In genomic region chr2:37707393-37707792, GRCh38 we compare ENCODE assay signal across 26 cellular contexts. TPM values are rescaled to one million over a fixed set of nuclear protein-coding genes. Genes with fewer than 3 reads are reported as not detected.
DNase-seq lines count a peak whose midpoint lies in the region; FAIRE-seq and TF ChIP-seq lines count a peak whose summit lies in the region.
"Had no signal": no experiment of that assay in that cellular context is flagged by ENCODE, and none has a peak within 500 bp of the region (broad histone marks: within the 10 kb centered on the region; RNA-seq: fewer than 3 reads in every experiment).

No MANE protein-coding gene starts in this region.

- H3K4me3 ChIP-seq in GM23248 (no peak overlapping the region), MM.1S (ENCODE audit: low read length) (no peak overlapping the region), hepatocyte (no peak overlapping the region), PC-9 (no peak overlapping the region)
- H3K4me3 ChIP-seq: breast epithelium, HAP-1, ovary had no signal

- H3K4me3 Mint-ChIP-seq in mesothelial cell of epicardium = no peak overlapping the region
- H3K4me3 Mint-ChIP-seq: activated naive CD4-positive, alpha-beta T cell treated with anti-CD3 and anti-CD28 coated beads, Interleukin-2, amount 10 ng/mL, durations not matched to agents 7 days and 5 days; effector memory CD8-positive, alpha-beta T cell; nephron progenitor cell; WTC11 had no signal

- H3K4me1 ChIP-seq in GM23248 (ENCODE audit: insufficient read depth) (peaks cover 44% of the 10 kb centered on the region), MM.1S (ENCODE audit: low read length) (peaks cover 40% of the 10 kb centered on the region), hepatocyte (ENCODE audit: insufficient read depth) (no peaks in the 10 kb centered on the region), PC-9 (replicated peaks; ENCODE audit: insufficient read depth) (peaks cover 28% of the 10 kb centered on the region)
- H3K4me1 ChIP-seq: breast epithelium had no signal

- BruUV-seq in PC-9 (replicated peaks; lab: Mats Ljungman, UMichigan) = no TSS peak

- H3K9me2 ChIP-seq in GM23248 (ENCODE audit: insufficient read depth) = no peaks in the 10 kb centered on the region
- 0 out of 2 replicates have a peak, but pooled peaks cover 3% of the 10 kb centered on the region for H3K9me2 ChIP-seq in MM.1S (replicated peaks; ENCODE audit: insufficient read depth, low read length)
- H3K9me2 ChIP-seq in hepatocyte (replicated peaks; ENCODE audit: insufficient read depth) = no peaks in the 10 kb centered on the region
- H3K9me2 ChIP-seq in PC-9 (ENCODE audit: insufficient read depth) = no peaks in the 10 kb centered on the region

- H3K36me3 Mint-ChIP-seq in mesothelial cell of epicardium = no peaks in the 10 kb centered on the region
- H3K36me3 Mint-ChIP-seq: activated naive CD4-positive, alpha-beta T cell treated with anti-CD3 and anti-CD28 coated beads, Interleukin-2, amount 10 ng/mL, durations not matched to agents 7 days and 5 days; WTC11 had no signal

- DNase-seq in GM12891 (ENCODE audit: insufficient read length, low spot score) = no peak
- no peak for DNase-seq in GM23248
- DNase-seq in MM.1S = peak; percentile 40
- DNase-seq in mesothelial cell of epicardium (ENCODE audit: low spot score in 2 of 2, unreplicated experiment in 2 of 2) = no peak
- no peak for DNase-seq in hepatocyte (ENCODE audit: low spot score)
- no peak for DNase-seq in NCI-H446 (lab: John Stamatoyannopoulos, UW)
- DNase-seq in PC-9 = no peak
- DNase-seq in hypothalamus (lab: John Stamatoyannopoulos, UW) = no peak
- DNase-seq: activated naive CD4-positive, alpha-beta T cell treated with anti-CD3 and anti-CD28 coated beads, Interleukin-2, amount 10 ng/mL, durations not matched to agents 7 days and 5 days; amniotic stem cell; Calu3; effector memory CD8-positive, alpha-beta T cell; Karpas-422; left ventricle myocardium superior; NCI-H1092; NCI-H187 treated with DMSO at 0.1 percent for 48 hours; NCI-H748 treated with DMSO at 0.1 percent for 48 hours; nephron progenitor cell; ovary; substantia nigra; T-helper 9 cell had no signal

- no peaks in the 10 kb centered on the region for H3K36me3 ChIP-seq in GM23248 (ENCODE audit: low read depth)
- H3K36me3 ChIP-seq in MM.1S (replicated peaks; ENCODE audit: insufficient read depth, low read length) = no peaks in the 10 kb centered on the region
- no peaks in the 10 kb centered on the region for H3K36me3 ChIP-seq in hepatocyte (replicated peaks; ENCODE audit: insufficient read depth, low read depth)
- no peaks in the 10 kb centered on the region for H3K36me3 ChIP-seq in PC-9 (ENCODE audit: low read depth)
- H3K36me3 ChIP-seq: breast epithelium, HAP-1, ovary had no signal

- POLR2A ChIA-PET in PC-9 (lab: Charles Lee; ENCODE audit: unreplicated experiment) = interaction anchor here (0.7 kb wide), 1 partner anchor 285 kb away, joined by 3 read pairs; no protein-coding TSS in a partner anchor

- H3K9me3 Mint-ChIP-seq in mesothelial cell of epicardium = no peaks in the 10 kb centered on the region
- H3K9me3 Mint-ChIP-seq: activated naive CD4-positive, alpha-beta T cell treated with anti-CD3 and anti-CD28 coated beads, Interleukin-2, amount 10 ng/mL, durations not matched to agents 7 days and 5 days; effector memory CD8-positive, alpha-beta T cell; nephron progenitor cell; WTC11 had no signal

- TF ChIP-seq POLR2A in GM12891 (IDR thresholded peaks at IDR 0.05; ENCODE audit: low read depth, low read length) = no peak

- TF ChIP-seq CTCF in MM.1S (IDR thresholded peaks at IDR 0.05; ENCODE audit: low read length) = no peak
- TF ChIP-seq CTCF in mesothelial cell of epicardium (IDR thresholded peaks at IDR 0.05; ENCODE audit: unreplicated experiment) = no peak
- TF ChIP-seq CTCF in hepatocyte (IDR thresholded peaks at IDR 0.05; ENCODE audit: poor library complexity) = no peak
- TF ChIP-seq CTCF in PC-9 (conservative IDR thresholded peaks at IDR 0.05) = no peak

- FAIRE-seq in GM12891 (lab: Jason Lieb, UNC) = no peak
- FAIRE-seq: colon, islet of Langerhans had no signal

- no peaks in the 10 kb centered on the region for H4K20me1 ChIP-seq in GM23248 (ENCODE audit: insufficient read depth)
- H4K20me1 ChIP-seq in MM.1S (ENCODE audit: insufficient read depth, low read length) = no peaks in the 10 kb centered on the region
- H4K20me1 ChIP-seq in hepatocyte (ENCODE audit: insufficient read depth, poor library complexity, severe bottlenecking) = no peaks in the 10 kb centered on the region
- H4K20me1 ChIP-seq in PC-9 (ENCODE audit: insufficient read depth) = no peaks in the 10 kb centered on the region

- no peaks in the 10 kb centered on the region for H3K27me3 Mint-ChIP-seq in mesothelial cell of epicardium (ENCODE audit: low read depth)
- H3K27me3 Mint-ChIP-seq: activated naive CD4-positive, alpha-beta T cell treated with anti-CD3 and anti-CD28 coated beads, Interleukin-2, amount 10 ng/mL, durations not matched to agents 7 days and 5 days; effector memory CD8-positive, alpha-beta T cell had no signal

- peak overlapping the region; percentile 76; the same call in 1 of the 2 replicates for H2AFZ ChIP-seq in GM23248
- H2AFZ ChIP-seq in MM.1S (ENCODE audit: low read length) = peak overlapping the region; percentile 51; the same call in 1 of the 2 replicates
- no peak overlapping the region for H2AFZ ChIP-seq in hepatocyte
- no peak overlapping the region for H2AFZ ChIP-seq in PC-9

- H3K9ac ChIP-seq in GM23248 = no peak overlapping the region
- H3K9ac ChIP-seq in MM.1S (ENCODE audit: low read length) = no peak overlapping the region

- peaks cover 23% of the 10 kb centered on the region for H3F3A ChIP-seq in GM23248 (ENCODE audit: insufficient read depth)
- H3F3A ChIP-seq in MM.1S (ENCODE audit: insufficient read depth, low read length) = peaks cover 7% of the 10 kb centered on the region; the same call in 1 of the 2 replicates
- peaks cover 9% of the 10 kb centered on the region; the same call in 1 of the 2 replicates for H3F3A ChIP-seq in PC-9 (ENCODE audit: insufficient read depth, low read depth)

- H3K9me3 ChIP-seq in GM23248 (ENCODE audit: low read depth) (no peaks in the 10 kb centered on the region), MM.1S (replicated peaks; ENCODE audit: insufficient read depth, low read length) (no peaks in the 10 kb centered on the region), hepatocyte (ENCODE audit: low read depth) (no peaks in the 10 kb centered on the region), PC-9 (ENCODE audit: insufficient read depth, low read depth) (no peaks in the 10 kb centered on the region)
- H3K9me3 ChIP-seq: breast epithelium, HAP-1, ovary had no signal

- no peak overlapping the region for H3K27ac ChIP-seq in GM23248
- H3K27ac ChIP-seq in MM.1S (ENCODE audit: low read length) = peak overlapping the region; percentile 45; the same call in 1 of the 2 replicates
- H3K27ac ChIP-seq in hepatocyte = no peak overlapping the region
- no peak overlapping the region for H3K27ac ChIP-seq in PC-9
- H3K27ac ChIP-seq: breast epithelium, ovary had no signal

- CTCF ChIA-PET in PC-9 (lab: Charles Lee) = interaction anchor here (0.7 kb wide), 1 partner anchor 369 kb away, joined by 14 read pairs; no protein-coding TSS in a partner anchor

- WGBS in GM23248 (ENCODE audit: low coverage in 1 of 2, low lambda C conversion rate in 2 of 2, missing lambda C conversion rate in 2 of 2), 2 experiments = 88 to 95% methylated on average over 1 of the region's 1 CpG
- WGBS in hepatocyte (ENCODE audit: low lambda C conversion rate, missing lambda C conversion rate) = 93% methylated on average over 1 of the region's 1 CpG

- peak overlapping the region; percentile 0 for H3K4me2 ChIP-seq in GM23248 (ENCODE audit: unreplicated experiment)
- peak overlapping the region; percentile 67; the same call in 1 of the 2 replicates for H3K4me2 ChIP-seq in MM.1S (ENCODE audit: low read depth, low read length)
- H3K4me2 ChIP-seq in hepatocyte = no peak overlapping the region
- no peak overlapping the region for H3K4me2 ChIP-seq in PC-9

- H3K27ac Mint-ChIP-seq in mesothelial cell of epicardium = peak overlapping the region; percentile 80
- H3K27ac Mint-ChIP-seq: activated naive CD4-positive, alpha-beta T cell treated with anti-CD3 and anti-CD28 coated beads, Interleukin-2, amount 10 ng/mL, durations not matched to agents 7 days and 5 days; effector memory CD8-positive, alpha-beta T cell; nephron progenitor cell; WTC11 had no signal

- peaks cover 51% of the 10 kb centered on the region for H3K4me1 Mint-ChIP-seq in mesothelial cell of epicardium

- in situ Hi-C loops in GM23248 (cut with MboI) = no loop called here

- no peaks in the 10 kb centered on the region for H3K27me3 ChIP-seq in GM23248 (replicated peaks; ENCODE audit: insufficient read depth)
- no peaks in the 10 kb centered on the region; the same call in 1 of the 2 replicates for H3K27me3 ChIP-seq in MM.1S (replicated peaks; ENCODE audit: insufficient read depth, low read length)
- H3K27me3 ChIP-seq in hepatocyte = no peaks in the 10 kb centered on the region
- no peaks in the 10 kb centered on the region for H3K27me3 ChIP-seq in PC-9 (ENCODE audit: insufficient read depth, low read depth)
- H3K27me3 ChIP-seq: breast epithelium, ovary had no signal

- intact Hi-C loops in PC-9 (cut with micrococcal nuclease; ENCODE audit: unreplicated experiment) = no loop called here

- H3K79me2 ChIP-seq in GM23248 (ENCODE audit: insufficient read depth) (no peaks in the 10 kb centered on the region), MM.1S (ENCODE audit: low read length) (no peaks in the 10 kb centered on the region), hepatocyte (no peaks in the 10 kb centered on the region), PC-9 (ENCODE audit: low read depth) (no peaks in the 10 kb centered on the region)

TF ChIP-seq in GM12891, 5 proteins besides CTCF, POLR2A, EP300 and RAD21:
- TF ChIP-seq POLR2AphosphoS5 (IDR thresholded peaks at IDR 0.05; ENCODE audit: low read depth, low read length) (no peak), POU2F2 (IDR thresholded peaks at IDR 0.05; ENCODE audit: low read depth, low read length) (peak; percentile 47; the same call in 1 of the 2 replicates)

RNA-seq across cellular contexts. Expression of gene CDC42EP3, which starts 36.0 kb away (rescaled TPM):
- polyA plus RNA-seq in GM12891 (2012; ENCODE audit: low read depth, missing spikeins) = 12.0 TPM
- total RNA-seq in GM23248 (2014; rRNA removed; shearing (Covaris generic)) = 144 and 166 TPM in 2 replicates
- polyA plus RNA-seq in GM23248 (2016; fragmentation: Nextera tagmentation; extraction: Ambion mirVana) (289 and 295 TPM in 2 replicates), hepatocyte (31.7 and 33.0 TPM in 2 replicates)
- total RNA-seq in mesothelial cell of epicardium (48.7 to 53.8 TPM (median 48.9 TPM) in 3 replicates), hepatocyte (19.3 and 26.4 TPM in 2 replicates), PC-9 (2021) (41.6 and 54.1 TPM in 2 replicates)

Comparison
In these comparisons a context has a peak if more than half of its experiments do, and no peak if none do; other contexts are left out.
1. H2AFZ ChIP-seq: peak in GM23248 (single experiment) and MM.1S (single experiment); none in hepatocyte (single experiment) and PC-9 (single experiment).
2. H3K4me2 ChIP-seq: peak in GM23248 (single experiment) and MM.1S (single experiment); none in hepatocyte (single experiment) and PC-9 (single experiment).